ENCODE assay signal across 1 cellular context in the genomic region with DNA sequence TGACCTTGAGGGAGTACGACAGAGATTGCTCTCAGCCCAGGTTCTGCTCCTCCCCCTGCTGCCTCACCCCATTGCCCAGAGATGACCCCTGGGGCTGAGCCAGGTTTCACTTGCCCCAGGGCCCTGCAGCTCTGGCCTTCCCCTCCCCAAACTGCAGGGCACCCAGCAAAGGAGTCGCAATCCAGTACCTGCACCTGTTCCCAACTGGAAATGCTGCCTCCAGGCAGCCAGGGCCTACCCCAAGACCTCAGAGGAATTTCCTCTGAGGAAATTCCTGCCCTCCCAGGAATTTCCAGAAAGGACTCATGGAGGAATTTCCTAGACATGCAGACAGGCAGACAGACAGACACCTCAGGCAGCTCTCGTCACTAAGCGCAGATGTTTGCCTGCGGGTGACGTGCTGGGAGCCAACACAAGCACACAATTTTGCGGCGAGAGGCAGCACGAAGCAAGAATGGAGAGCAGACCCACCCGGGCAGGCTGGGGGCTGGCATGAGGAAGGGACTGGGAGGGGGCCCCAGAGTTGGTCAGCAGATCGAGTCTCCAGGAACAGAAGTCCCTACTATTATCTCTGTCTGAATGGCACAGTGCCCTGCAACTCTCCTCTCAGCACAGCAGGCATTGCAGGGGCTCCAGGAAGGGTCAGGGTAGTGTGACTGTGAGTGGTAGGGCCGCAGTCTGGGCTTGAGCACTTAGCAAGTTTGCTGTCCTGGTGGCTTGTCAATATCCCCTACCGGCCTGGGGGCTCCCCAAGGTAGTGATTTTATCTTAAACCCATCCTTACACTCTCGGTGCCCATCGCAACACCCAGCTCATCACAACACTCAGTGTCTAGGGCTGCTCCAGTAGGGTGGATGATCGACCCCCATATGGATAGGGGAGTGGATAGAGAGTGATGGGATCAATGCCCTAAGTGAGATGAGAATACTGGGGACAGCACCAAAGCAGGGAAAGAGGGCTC.
TF ChIP-seq lines count a peak whose summit lies in the region.

No MANE protein-coding gene starts in this region.

TF ChIP-seq in HepG2, 621 proteins besides CTCF, POLR2A, EP300 and RAD21 (continues in another document):
- TF ChIP-seq GATAD2A (CRISPR knock-in tag; IDR thresholded peaks at IDR 0.05) = 0 out of 2 replicates have a peak, but pooled peaks have one; percentile 9
- TF ChIP-seq MEF2D (CRISPR knock-in tag; IDR thresholded peaks at IDR 0.05) = no peak
- TF ChIP-seq HMGXB4 (CRISPR knock-in tag; IDR thresholded peaks at IDR 0.05; ENCODE audit: borderline replicate concordance in 1 of 2, low read depth in 1 of 2) = peak in 1 of 2 experiments; percentile 24; a peak in 1 of 4 replicates
- 0 out of 2 replicates have a peak, but pooled peaks have one; percentile 8 for TF ChIP-seq TFE3 (CRISPR knock-in tag; IDR thresholded peaks at IDR 0.05)
- TF ChIP-seq SRSF9 (IDR thresholded peaks at IDR 0.05; ENCODE audit: borderline replicate concordance, insufficient read depth, low read depth, low read length, poor library complexity, severe bottlenecking) = no peak
- TF ChIP-seq NCOA5 (CRISPR knock-in tag; IDR thresholded peaks at IDR 0.05) = no peak
- TF ChIP-seq PATZ1 (CRISPR knock-in tag; IDR thresholded peaks at IDR 0.05) = peak; percentile 23; the same call in 1 of the 2 replicates
- TF ChIP-seq ZNF251 (CRISPR knock-in tag; IDR thresholded peaks at IDR 0.05) = no peak
- peak; percentile 74; the same call in 1 of the 2 replicates for TF ChIP-seq ZSCAN25 (CRISPR knock-in tag; IDR thresholded peaks at IDR 0.05)
- TF ChIP-seq ZXDC (CRISPR knock-in tag; IDR thresholded peaks at IDR 0.05) = 0 out of 2 replicates have a peak, but pooled peaks have one; percentile 42
- peak; percentile 19; the same call in 1 of the 2 replicates for TF ChIP-seq RXRB (CRISPR knock-in tag; IDR thresholded peaks at IDR 0.05; ENCODE audit: borderline replicate concordance)
- TF ChIP-seq KDM2A (CRISPR knock-in tag; IDR thresholded peaks at IDR 0.05; ENCODE audit: borderline replicate concordance, low read depth) = peak; percentile 26; the same call in 1 of the 2 replicates
- TF ChIP-seq SOX5 (CRISPR knock-in tag; IDR thresholded peaks at IDR 0.05; ENCODE audit: borderline replicate concordance) = no peak
- TF ChIP-seq ZFY (CRISPR knock-in tag; IDR thresholded peaks at IDR 0.05) = peak; percentile 43; the same call in 1 of the 2 replicates
- no peak for TF ChIP-seq CAMTA2 (CRISPR knock-in tag; IDR thresholded peaks at IDR 0.05; ENCODE audit: borderline replicate concordance)
- TF ChIP-seq ZNF839 (CRISPR knock-in tag; IDR thresholded peaks at IDR 0.05; ENCODE audit: borderline replicate concordance) = no peak
- TF ChIP-seq, protein P1, sequence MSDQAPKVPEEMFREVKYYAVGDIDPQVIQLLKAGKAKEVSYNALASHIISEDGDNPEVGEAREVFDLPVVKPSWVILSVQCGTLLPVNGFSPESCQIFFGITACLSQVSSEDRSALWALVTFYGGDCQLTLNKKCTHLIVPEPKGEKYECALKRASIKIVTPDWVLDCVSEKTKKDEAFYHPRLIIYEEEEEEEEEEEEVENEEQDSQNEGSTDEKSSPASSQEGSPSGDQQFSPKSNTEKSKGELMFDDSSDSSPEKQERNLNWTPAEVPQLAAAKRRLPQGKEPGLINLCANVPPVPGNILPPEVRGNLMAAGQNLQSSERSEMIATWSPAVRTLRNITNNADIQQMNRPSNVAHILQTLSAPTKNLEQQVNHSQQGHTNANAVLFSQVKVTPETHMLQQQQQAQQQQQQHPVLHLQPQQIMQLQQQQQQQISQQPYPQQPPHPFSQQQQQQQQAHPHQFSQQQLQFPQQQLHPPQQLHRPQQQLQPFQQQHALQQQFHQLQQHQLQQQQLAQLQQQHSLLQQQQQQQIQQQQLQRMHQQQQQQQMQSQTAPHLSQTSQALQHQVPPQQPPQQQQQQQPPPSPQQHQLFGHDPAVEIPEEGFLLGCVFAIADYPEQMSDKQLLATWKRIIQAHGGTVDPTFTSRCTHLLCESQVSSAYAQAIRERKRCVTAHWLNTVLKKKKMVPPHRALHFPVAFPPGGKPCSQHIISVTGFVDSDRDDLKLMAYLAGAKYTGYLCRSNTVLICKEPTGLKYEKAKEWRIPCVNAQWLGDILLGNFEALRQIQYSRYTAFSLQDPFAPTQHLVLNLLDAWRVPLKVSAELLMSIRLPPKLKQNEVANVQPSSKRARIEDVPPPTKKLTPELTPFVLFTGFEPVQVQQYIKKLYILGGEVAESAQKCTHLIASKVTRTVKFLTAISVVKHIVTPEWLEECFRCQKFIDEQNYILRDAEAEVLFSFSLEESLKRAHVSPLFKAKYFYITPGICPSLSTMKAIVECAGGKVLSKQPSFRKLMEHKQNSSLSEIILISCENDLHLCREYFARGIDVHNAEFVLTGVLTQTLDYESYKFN (CRISPR knock-in tag; conservative IDR thresholded peaks at IDR 0.05) = peak; percentile 20; the same call in 1 of the 2 replicates
- TF ChIP-seq DPF2 (CRISPR knock-in tag; IDR thresholded peaks at IDR 0.05; ENCODE audit: borderline replicate concordance, low read depth) = peak; percentile 23; the same call in 1 of the 2 replicates
- 0 out of 2 replicates have a peak, but pooled peaks have one; percentile 25 for TF ChIP-seq MAZ (IDR thresholded peaks at IDR 0.05; ENCODE audit: borderline replicate concordance, low read depth, low read length)
- no peak for TF ChIP-seq MAZ (CRISPR knock-in tag; IDR thresholded peaks at IDR 0.05; ENCODE audit: low read depth)
- peak; percentile 63; the same call in 1 of the 2 replicates for TF ChIP-seq GFI1 (CRISPR knock-in tag; IDR thresholded peaks at IDR 0.05; ENCODE audit: borderline replicate concordance)
- TF ChIP-seq, protein P2, sequence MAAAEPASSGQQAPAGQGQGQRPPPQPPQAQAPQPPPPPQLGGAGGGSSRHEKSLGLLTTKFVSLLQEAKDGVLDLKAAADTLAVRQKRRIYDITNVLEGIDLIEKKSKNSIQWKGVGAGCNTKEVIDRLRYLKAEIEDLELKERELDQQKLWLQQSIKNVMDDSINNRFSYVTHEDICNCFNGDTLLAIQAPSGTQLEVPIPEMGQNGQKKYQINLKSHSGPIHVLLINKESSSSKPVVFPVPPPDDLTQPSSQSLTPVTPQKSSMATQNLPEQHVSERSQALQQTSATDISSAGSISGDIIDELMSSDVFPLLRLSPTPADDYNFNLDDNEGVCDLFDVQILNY (CRISPR knock-in tag; conservative IDR thresholded peaks at IDR 0.05) = no peak
- peak; percentile 53; the same call in 1 of the 2 replicates for TF ChIP-seq REL (CRISPR knock-in tag; conservative IDR thresholded peaks at IDR 0.05)
- no peak for TF ChIP-seq DMTF1 (CRISPR knock-in tag; IDR thresholded peaks at IDR 0.05)
- TF ChIP-seq DNMT1 (CRISPR knock-in tag; IDR thresholded peaks at IDR 0.05) = 0 out of 2 replicates have a peak, but pooled peaks have one; percentile 61
- TF ChIP-seq ZNF335 (CRISPR knock-in tag; IDR thresholded peaks at IDR 0.05) = peak; percentile 97
- 0 out of 2 replicates have a peak, but pooled peaks have one; percentile 7 for TF ChIP-seq GMEB1 (CRISPR knock-in tag; IDR thresholded peaks at IDR 0.05; ENCODE audit: borderline replicate concordance)
- TF ChIP-seq ZFP82 (CRISPR knock-in tag; IDR thresholded peaks at IDR 0.05; ENCODE audit: borderline replicate concordance) = peak; percentile 65; the same call in 1 of the 2 replicates
- TF ChIP-seq SP5 (CRISPR knock-in tag; IDR thresholded peaks at IDR 0.05; ENCODE audit: borderline replicate concordance, low read depth) = peak; percentile 65
- TF ChIP-seq CREB1 (IDR thresholded peaks at IDR 0.05) = peak; percentile 17; the same call in 1 of the 2 replicates
- no peak for TF ChIP-seq CREB1 (CRISPR knock-in tag; IDR thresholded peaks at IDR 0.05)
- 0 out of 2 replicates have a peak, but pooled peaks have one; percentile 17 for TF ChIP-seq HNF4A (CRISPR knock-in tag; IDR thresholded peaks at IDR 0.05)
- TF ChIP-seq, protein P3, sequence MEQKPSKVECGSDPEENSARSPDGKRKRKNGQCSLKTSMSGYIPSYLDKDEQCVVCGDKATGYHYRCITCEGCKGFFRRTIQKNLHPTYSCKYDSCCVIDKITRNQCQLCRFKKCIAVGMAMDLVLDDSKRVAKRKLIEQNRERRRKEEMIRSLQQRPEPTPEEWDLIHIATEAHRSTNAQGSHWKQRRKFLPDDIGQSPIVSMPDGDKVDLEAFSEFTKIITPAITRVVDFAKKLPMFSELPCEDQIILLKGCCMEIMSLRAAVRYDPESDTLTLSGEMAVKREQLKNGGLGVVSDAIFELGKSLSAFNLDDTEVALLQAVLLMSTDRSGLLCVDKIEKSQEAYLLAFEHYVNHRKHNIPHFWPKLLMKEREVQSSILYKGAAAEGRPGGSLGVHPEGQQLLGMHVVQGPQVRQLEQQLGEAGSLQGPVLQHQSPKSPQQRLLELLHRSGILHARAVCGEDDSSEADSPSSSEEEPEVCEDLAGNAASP (CRISPR knock-in tag; IDR thresholded peaks at IDR 0.05; ENCODE audit: borderline replicate concordance) = peak; percentile 51; the same call in 1 of the 2 replicates
